26 cellular contexts compared by ENCODE assay signal in genomic region chr15:83595191-83595590, GRCh38. TPM values are rescaled to one million over a fixed set of nuclear protein-coding genes. Genes with fewer than 3 reads are reported as not detected.
"Had no signal": no experiment of that assay in that cellular context is flagged by ENCODE, and none has a peak within 500 bp of the region (broad histone marks: within the 10 kb centered on the region; RNA-seq: fewer than 3 reads in every experiment).

No MANE protein-coding gene starts in this region.

- DNase-seq: hippocampal formation; kidney; left colon; left lung; lower lobe of right lung; mesendoderm; midbrain; mucosa of descending colon; naive thymus-derived CD4-positive, alpha-beta T cell; ovary; retina; right cardiac atrium; stimulated activated CD4-positive, alpha-beta T cell treated with anti-CD3 and anti-CD28 coated beads, Interleukin-12 subunit alpha, Interleukin-12 subunit beta, amount 100 ng/mL, for 4 hours; stimulated activated CD4-positive, alpha-beta T cell treated with anti-CD3 and anti-CD28 coated beads, Interleukin-15, amount 100 ng/mL, for 24 hours; stimulated activated CD4-positive, alpha-beta T cell treated with anti-CD3 and anti-CD28 coated beads, Interleukin-2, amount 100 ng/mL, for 24 hours; stimulated activated CD4-positive, alpha-beta T cell treated with anti-CD3 and anti-CD28 coated beads, Interleukin-4, amount 100 ng/mL, for 1 hour; stimulated activated naive B cell treated with anti-CD40 and anti-IgM and Interleukin-4, amounts not matched to agents 10 μg/mL and 1 μg/mL and 100 μg/mL, for 72 hours; stimulated activated naive CD8-positive, alpha-beta T cell treated with anti-CD3 and anti-CD28 coated beads, Interleukin-15, Interleukin-2, amounts not matched to agents 100 U/mL and 50 U/mL, for 24 hours; stomach; tibial artery; trophoblast cell; upper lobe of right lung had no signal

- H3K4me3 ChIP-seq: left lung, lower lobe of right lung, mucosa of descending colon, ovary, skin epidermis, stomach, thoracic aorta, tibial artery, upper lobe of right lung had no signal

- H3K4me1 Mint-ChIP-seq: naive thymus-derived CD4-positive, alpha-beta T cell; stimulated activated naive B cell treated with anti-CD40 and anti-IgM and Interleukin-4, amounts not matched to agents 10 μg/mL and 1 μg/mL and 100 μg/mL, for 72 hours had no signal

- H3K4me1 ChIP-seq: left lung, lower lobe of right lung, stomach, tibial artery, upper lobe of right lung had no signal

- H3K9me3 Mint-ChIP-seq: natural killer cell treated with Interleukin-12 subunit alpha and Interleukin-12 subunit beta and Interleukin-15 and Interleukin-18, amount 100 ng/mL, for 72 hours had no signal

- H3K36me3 ChIP-seq: left lung, lower lobe of right lung, ovary, stomach, thoracic aorta, tibial artery, upper lobe of right lung had no signal

- H3K4me3 Mint-ChIP-seq: naive thymus-derived CD4-positive, alpha-beta T cell; natural killer cell treated with Interleukin-12 subunit alpha and Interleukin-12 subunit beta and Interleukin-15 and Interleukin-18, amount 100 ng/mL, for 72 hours; stimulated activated naive B cell treated with anti-CD40 and anti-IgM and Interleukin-4, amounts not matched to agents 10 μg/mL and 1 μg/mL and 100 μg/mL, for 72 hours had no signal

- H3K27ac Mint-ChIP-seq: naive thymus-derived CD4-positive, alpha-beta T cell; natural killer cell treated with Interleukin-12 subunit alpha and Interleukin-12 subunit beta and Interleukin-15 and Interleukin-18, amount 100 ng/mL, for 72 hours; stimulated activated naive B cell treated with anti-CD40 and anti-IgM and Interleukin-4, amounts not matched to agents 10 μg/mL and 1 μg/mL and 100 μg/mL, for 72 hours had no signal

- H3K9me3 ChIP-seq: left lung, lower lobe of right lung, ovary, thoracic aorta, tibial artery, upper lobe of right lung had no signal

- H3K27ac ChIP-seq: left lung, lower lobe of right lung, ovary, skin epidermis, stomach, thoracic aorta, tibial artery, upper lobe of right lung had no signal

- H3K27me3 Mint-ChIP-seq: progenitor cell of endocrine pancreas had no signal

- H3K27me3 ChIP-seq: left lung, ovary, stomach, tibial artery, upper lobe of right lung had no signal

- H3K36me3 Mint-ChIP-seq: natural killer cell treated with Interleukin-12 subunit alpha and Interleukin-12 subunit beta and Interleukin-15 and Interleukin-18, amount 100 ng/mL, for 72 hours; stimulated activated naive B cell treated with anti-CD40 and anti-IgM and Interleukin-4, amounts not matched to agents 10 μg/mL and 1 μg/mL and 100 μg/mL, for 72 hours had no signal

RNA-seq across cellular contexts. Expression of gene ADAMTSL3, which starts 58.7 kb away (rescaled TPM):
- total RNA-seq: naive thymus-derived CD4-positive, alpha-beta T cell; natural killer cell treated with Interleukin-12 subunit alpha and Interleukin-12 subunit beta and Interleukin-15 and Interleukin-18, amount 100 ng/mL, for 72 hours had no signal
- polyA plus RNA-seq: naive thymus-derived CD4-positive, alpha-beta T cell had no signal
